In the genomic region with DNA sequence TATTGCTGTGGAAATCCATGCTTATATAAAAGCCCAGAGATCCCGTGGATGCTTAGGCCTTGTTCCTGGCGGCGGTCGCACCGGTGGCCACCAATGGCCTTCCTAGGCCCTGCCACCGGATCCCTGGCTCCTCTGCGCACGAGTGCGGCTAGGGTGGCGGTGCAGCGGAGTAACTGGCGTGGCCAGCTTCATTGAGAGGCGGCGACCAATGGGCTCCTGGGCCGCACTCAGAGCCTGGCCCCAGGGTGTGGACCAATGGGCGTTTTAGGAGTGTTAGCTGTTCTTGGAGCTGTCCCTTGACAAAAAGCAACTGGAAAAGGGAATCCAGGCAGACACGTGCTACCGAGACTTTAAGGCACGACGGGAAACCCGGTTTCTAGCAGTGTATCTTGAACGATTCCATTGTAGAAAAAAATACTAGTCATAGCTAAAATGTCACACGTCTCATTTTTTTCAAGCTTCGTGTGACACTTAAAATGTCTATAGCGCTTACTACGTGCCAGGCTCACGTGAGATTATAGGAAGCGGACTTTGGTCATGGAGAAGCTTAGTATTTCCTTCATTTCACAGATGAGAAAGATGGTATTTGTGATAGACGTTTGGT, we compare ENCODE assay signal across 8 cellular contexts. TPM values are rescaled to one million over a fixed set of nuclear protein-coding genes. Genes with fewer than 3 reads are reported as not detected.
A peak's percentile ranks its signal among the peaks of the same experiment; 100 is the strongest.
DNase-seq lines count a peak whose midpoint lies in the region; ATAC-seq and TF ChIP-seq lines count a peak whose summit lies in the region.

No MANE protein-coding gene starts in this region.

- no peaks in the 10 kb centered on the region for H3K27me3 Mint-ChIP-seq in CD4-positive, CD25-positive, alpha-beta regulatory T cell

- H3F3A ChIP-seq in OCI-LY1 (ENCODE audit: insufficient read depth, low read length), result 0 out of 2 replicates have a peak, but pooled peaks cover 3% of the 10 kb centered on the region

- H3K36me3 ChIP-seq in CD4-positive, CD25-positive, alpha-beta regulatory T cell (ENCODE audit: control insufficient read depth, insufficient read depth, low read length), result no peaks in the 10 kb centered on the region
- H3K36me3 ChIP-seq in OCI-LY1 (ENCODE audit: insufficient read depth, low read length), result peaks cover 7% of the 10 kb centered on the region; the same call in 1 of the 2 replicates

- peak overlapping the region; percentile 97 to 99 (median 98) for H3K4me3 Mint-ChIP-seq in CD4-positive, CD25-positive, alpha-beta regulatory T cell

- no peaks in the 10 kb centered on the region for H3K9me2 ChIP-seq in OCI-LY1 (ENCODE audit: low read depth, low read length)

- peaks cover 60% of the 10 kb centered on the region for H3K4me1 ChIP-seq in CD4-positive, CD25-positive, alpha-beta regulatory T cell (ENCODE audit: control insufficient read depth, insufficient read depth, low read length, poor library complexity, severe bottlenecking)
- H3K4me1 ChIP-seq in OCI-LY1 (ENCODE audit: insufficient read depth, low read length, severe bottlenecking) (peaks cover 55% of the 10 kb centered on the region), mononuclear cell (ENCODE audit: insufficient read depth, low read length) (peaks cover 51% of the 10 kb centered on the region)

- no peak overlapping the region for H2AFZ ChIP-seq in OCI-LY1 (ENCODE audit: low read length)

- H3K4me3 ChIP-seq in CD4-positive, CD25-positive, alpha-beta regulatory T cell (ENCODE audit: low read depth, low read length), result peak overlapping the region; percentile 99
- H3K4me3 ChIP-seq in OCI-LY1 (ENCODE audit: low read depth, low read length, poor library complexity, severe bottlenecking), result peak overlapping the region; percentile 95
- H3K4me3 ChIP-seq in epithelial cell of proximal tubule (ENCODE audit: low read depth, low read length), result peak overlapping the region; percentile 91
- peak overlapping the region; percentile 95 for H3K4me3 ChIP-seq in mononuclear cell (ENCODE audit: low read length)

- H3K9ac ChIP-seq in OCI-LY1 (ENCODE audit: low read length), result peak overlapping the region; percentile 80

- ATAC-seq in CD4-positive, CD25-positive, alpha-beta regulatory T cell (ENCODE audit: low read depth in 2 of 2), result peak; percentile 21 to 22
- ATAC-seq in GM19438 (IDR thresholded peaks at IDR 0.05; ENCODE audit: low read depth, unreplicated experiment), result peak; percentile 29

- DNase-seq in CD4-positive, CD25-positive, alpha-beta regulatory T cell, result peak; percentile 51 to 65 (median 52)
- DNase-seq in HT1080 (ENCODE audit: low read depth), result peak; percentile 90
- DNase-seq in activated T-cell treated with anti-CD3 and anti-CD28 coated beads for 48 hours (ENCODE audit: low read depth), result peak; percentile 62
- DNase-seq in epithelial cell of proximal tubule (ENCODE audit: low read depth), result peak; percentile 37
- peak; percentile 27 to 28 for DNase-seq in stimulated activated CD8-positive, alpha-beta memory T cell treated with anti-CD3 and anti-CD28 coated beads, Interleukin-4, amount 100 ng/mL, for 1 hour (ENCODE audit: low read depth in 2 of 2, low spot score in 1 of 2)

- H3K27ac Mint-ChIP-seq in CD4-positive, CD25-positive, alpha-beta regulatory T cell, result peak overlapping the region; percentile 90 to 95 (median 93)

- H3K4me1 Mint-ChIP-seq in CD4-positive, CD25-positive, alpha-beta regulatory T cell, result peaks cover 26 to 53% (median 44%) of the 10 kb centered on the region in 4 donors

- no peaks in the 10 kb centered on the region for H3K27me3 ChIP-seq in CD4-positive, CD25-positive, alpha-beta regulatory T cell (ENCODE audit: control insufficient read depth, insufficient read depth, low read length)
- H3K27me3 ChIP-seq in OCI-LY1 (ENCODE audit: insufficient read depth, low read length), result no peaks in the 10 kb centered on the region
- no peaks in the 10 kb centered on the region for H3K27me3 ChIP-seq in mononuclear cell (ENCODE audit: insufficient read depth, low read length)

- peaks cover 0 to 1% (median 0%) of the 10 kb centered on the region in 7 donors for H3K9me3 Mint-ChIP-seq in CD4-positive, CD25-positive, alpha-beta regulatory T cell

- H3K27ac ChIP-seq in CD4-positive, CD25-positive, alpha-beta regulatory T cell (ENCODE audit: insufficient read depth, low read length, poor library complexity, severe bottlenecking), result peak overlapping the region; percentile 88
- peak overlapping the region; percentile 59 for H3K27ac ChIP-seq in OCI-LY1 (ENCODE audit: low read depth, low read length, poor library complexity, severe bottlenecking)

- no peaks in the 10 kb centered on the region for H3K36me3 Mint-ChIP-seq in CD4-positive, CD25-positive, alpha-beta regulatory T cell

- peaks cover 66% of the 10 kb centered on the region for H3K79me2 ChIP-seq in OCI-LY1 (ENCODE audit: insufficient read depth, low read length)

- no peak for TF ChIP-seq CTCF in OCI-LY1 (IDR thresholded peaks at IDR 0.05; ENCODE audit: low read length)
- no peak for TF ChIP-seq CTCF in epithelial cell of proximal tubule (conservative IDR thresholded peaks at IDR 0.05; ENCODE audit: low read depth, low read length)

- H4K20me1 ChIP-seq in OCI-LY1 (ENCODE audit: insufficient read depth, low read length), result no peaks in the 10 kb centered on the region

- H3K9me3 ChIP-seq in CD4-positive, CD25-positive, alpha-beta regulatory T cell (ENCODE audit: control insufficient read depth in 2 of 2, low read length in 2 of 2), result no peaks in the 10 kb centered on the region
- no peaks in the 10 kb centered on the region for H3K9me3 ChIP-seq in OCI-LY1 (ENCODE audit: low read length)
- no peaks in the 10 kb centered on the region for H3K9me3 ChIP-seq in mononuclear cell (ENCODE audit: low read depth, low read length)

- H3K4me2 ChIP-seq in OCI-LY1 (ENCODE audit: low read length), result peak overlapping the region; percentile 94

RNA-seq across cellular contexts. Expression of a gene that starts 1.7 kb away (rescaled TPM):
- total RNA-seq in CD4-positive, CD25-positive, alpha-beta regulatory T cell, result 133 TPM
- 10 to 100 TPM; 60.6 to 64.4 (median 62.7) TPM for polyA plus RNA-seq in CD4-positive, CD25-positive, alpha-beta regulatory T cell
- 101 and 112 TPM in 2 replicates for total RNA-seq in HT1080 (2014; rRNA removed; shearing (Covaris generic))
- 115 and 129 TPM in 2 replicates for polyA plus RNA-seq in HT1080 (2015; cell fraction: cytosol; rRNA removed)
- 54.5 and 85.0 TPM in 2 replicates for polyA plus RNA-seq in HT1080 (2015; cell fraction: nucleus; rRNA removed)
- total RNA-seq in epithelial cell of proximal tubule (50.4 and 112 TPM in 2 replicates), mononuclear cell (245 TPM)

Comparison
In these comparisons a context has a peak if more than half of its experiments do, and no peak if none do; other contexts are left out.
1. Peak in every context shown above with its lines: DNase-seq, ATAC-seq, H3K4me3 ChIP-seq and H3K27ac ChIP-seq.
2. DNase-seq: peak in every context shown above with its lines; median percentile 90 in HT1080; 62 in activated T-cell treated with anti-CD3 and anti-CD28 coated beads for 48 hours; 52 in CD4-positive, CD25-positive, alpha-beta regulatory T cell; 37 in epithelial cell of proximal tubule; 28 in stimulated activated CD8-positive, alpha-beta memory T cell treated with anti-CD3 and anti-CD28 coated beads, Interleukin-4, amount 100 ng/mL, for 1 hour.